ENCODE assay signal across 8 cellular contexts in genomic region chr19:17289489-17289888, GRCh38. TPM values are rescaled to one million over a fixed set of nuclear protein-coding genes. Genes with fewer than 3 reads are reported as not detected.
DNase-seq lines count a peak whose midpoint lies in the region; ATAC-seq lines count a peak whose summit lies in the region.

No MANE protein-coding gene starts in this region.

- H3K9me3 ChIP-seq in skeletal muscle tissue (ENCODE audit: control insufficient read depth in 3 of 3, low read length in 3 of 3) = no peaks in the 10 kb centered on the region

- ATAC-seq in left cardiac atrium (peak in 1 of 2 donors; percentile 52), HG03460 (IDR thresholded peaks at IDR 0.05; ENCODE audit: unreplicated experiment) (no peak), HG03342 (IDR thresholded peaks at IDR 0.05; ENCODE audit: unreplicated experiment) (no peak)

- peak overlapping the region in 2 of 3 donors; percentile 40 to 56 for H3K9ac ChIP-seq in skeletal muscle tissue (ENCODE audit: low read depth in 1 of 3, low read length in 3 of 3)

- H3K36me3 ChIP-seq in skeletal muscle tissue (ENCODE audit: control insufficient read depth in 3 of 3, insufficient read depth in 3 of 3, low read length in 3 of 3) = peaks cover 0 to 5% (median 0%) of the 10 kb centered on the region in 3 donors

- H3K4me1 ChIP-seq in skeletal muscle tissue (ENCODE audit: control insufficient read depth in 3 of 3, insufficient read depth in 3 of 3, low read length in 3 of 3) = peaks cover 10 to 18% (median 12%) of the 10 kb centered on the region in 3 donors

- DNase-seq in D341Med (ENCODE audit: low spot score) (peak; percentile 75), LoVo (ENCODE audit: low spot score) (peak; percentile 41), activated T-cell treated with anti-CD3 and anti-CD28 coated beads for 48 hours (ENCODE audit: low read depth) (peak; percentile 68), left cardiac atrium (peak; percentile 86), DMS114 treated with DMSO at 0.1 percent for 48 hours (lab: John Stamatoyannopoulos, UW; ENCODE audit: unreplicated experiment) (no peak)

- H3K4me3 ChIP-seq in skeletal muscle tissue (ENCODE audit: low read length in 3 of 3) = peak overlapping the region in 1 of 3 donors; percentile 13

- H3K27me3 ChIP-seq in skeletal muscle tissue (ENCODE audit: control insufficient read depth in 3 of 3, insufficient read depth in 3 of 3, low read length in 3 of 3) = no peaks in the 10 kb centered on the region

- intact Hi-C loops in left cardiac atrium (cut with DNase I) = loop anchor here in 1 of 2 donors (10.0 kb wide), 1 partner anchor 85 kb away; no protein-coding TSS in a partner anchor

- H3K27ac ChIP-seq in skeletal muscle tissue (ENCODE audit: low read depth, low read length) = peak overlapping the region; percentile 60

RNA-seq across cellular contexts. Expression of gene ANKLE1, which starts 7.8 kb away (rescaled TPM):
- total RNA-seq in left cardiac atrium (under 1 TPM; 0.37 to 0.47 TPM), skeletal muscle tissue (0.52 TPM)

RNA-seq across cellular contexts. Expression of gene ABHD8, which starts 13.7 kb away (rescaled TPM):
- total RNA-seq in left cardiac atrium = 10 to 100 TPM; 11.2 to 11.6 TPM
- 6.8 TPM for total RNA-seq in skeletal muscle tissue

RNA-seq across cellular contexts. Expression of gene MRPL34, which starts 16.2 kb away (rescaled TPM):
- 100 to 1,000 TPM; 147 to 152 TPM for total RNA-seq in left cardiac atrium
- 11.5 TPM for total RNA-seq in skeletal muscle tissue

RNA-seq across cellular contexts. Expression of gene DDA1, which starts 19.9 kb away (rescaled TPM):
- total RNA-seq in left cardiac atrium (10 to 100 TPM; 27.5 to 33.3 TPM), skeletal muscle tissue (5.7 TPM)

RNA-seq across cellular contexts. Expression of gene BABAM1, which starts 22.2 kb away (rescaled TPM):
- total RNA-seq in left cardiac atrium = 10 to 100 TPM; 67.2 to 68.3 TPM
- 64.7 TPM for total RNA-seq in skeletal muscle tissue

Comparison
In these comparisons a context has a peak if more than half of its experiments do, and no peak if none do; other contexts are left out.
1. RNA of gene MRPL34, which starts 16.2 kb away (total RNA-seq): 147 to 152 TPM in left cardiac atrium; 11.5 TPM in skeletal muscle tissue (single experiment); every median in the first group is over 10 times any median in the second.